Comparison of ENCODE assay signal across 1 cellular context in the genomic region with DNA sequence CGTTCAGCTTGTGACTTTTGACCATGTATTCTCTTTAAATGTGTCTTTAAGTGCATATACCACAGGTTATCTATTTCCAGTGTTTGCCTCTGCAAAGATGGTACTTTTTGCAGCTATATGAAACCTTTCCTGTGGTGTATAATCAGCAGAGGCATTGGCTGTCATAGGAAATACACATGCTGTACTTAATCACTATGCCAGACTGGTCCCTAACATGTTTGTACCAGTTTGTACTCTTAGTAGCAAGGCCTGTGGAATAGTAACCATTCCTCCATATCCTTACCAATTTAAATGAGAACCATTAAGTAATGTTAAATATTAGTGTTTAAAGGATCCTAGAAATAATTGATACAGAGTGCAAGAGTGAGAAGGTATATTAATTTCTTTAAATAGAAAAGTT.
TF ChIP-seq lines count a peak whose summit lies in the region.

No MANE protein-coding gene starts in this region.

TF ChIP-seq in GM12878, 131 proteins besides CTCF, POLR2A, EP300 and RAD21 (continued from another document):
- TF ChIP-seq, protein P1, sequence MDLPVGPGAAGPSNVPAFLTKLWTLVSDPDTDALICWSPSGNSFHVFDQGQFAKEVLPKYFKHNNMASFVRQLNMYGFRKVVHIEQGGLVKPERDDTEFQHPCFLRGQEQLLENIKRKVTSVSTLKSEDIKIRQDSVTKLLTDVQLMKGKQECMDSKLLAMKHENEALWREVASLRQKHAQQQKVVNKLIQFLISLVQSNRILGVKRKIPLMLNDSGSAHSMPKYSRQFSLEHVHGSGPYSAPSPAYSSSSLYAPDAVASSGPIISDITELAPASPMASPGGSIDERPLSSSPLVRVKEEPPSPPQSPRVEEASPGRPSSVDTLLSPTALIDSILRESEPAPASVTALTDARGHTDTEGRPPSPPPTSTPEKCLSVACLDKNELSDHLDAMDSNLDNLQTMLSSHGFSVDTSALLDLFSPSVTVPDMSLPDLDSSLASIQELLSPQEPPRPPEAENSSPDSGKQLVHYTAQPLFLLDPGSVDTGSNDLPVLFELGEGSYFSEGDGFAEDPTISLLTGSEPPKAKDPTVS (IDR thresholded peaks at IDR 0.05; ENCODE audit: low read depth, low read length): no peak
- TF ChIP-seq, protein P2, sequence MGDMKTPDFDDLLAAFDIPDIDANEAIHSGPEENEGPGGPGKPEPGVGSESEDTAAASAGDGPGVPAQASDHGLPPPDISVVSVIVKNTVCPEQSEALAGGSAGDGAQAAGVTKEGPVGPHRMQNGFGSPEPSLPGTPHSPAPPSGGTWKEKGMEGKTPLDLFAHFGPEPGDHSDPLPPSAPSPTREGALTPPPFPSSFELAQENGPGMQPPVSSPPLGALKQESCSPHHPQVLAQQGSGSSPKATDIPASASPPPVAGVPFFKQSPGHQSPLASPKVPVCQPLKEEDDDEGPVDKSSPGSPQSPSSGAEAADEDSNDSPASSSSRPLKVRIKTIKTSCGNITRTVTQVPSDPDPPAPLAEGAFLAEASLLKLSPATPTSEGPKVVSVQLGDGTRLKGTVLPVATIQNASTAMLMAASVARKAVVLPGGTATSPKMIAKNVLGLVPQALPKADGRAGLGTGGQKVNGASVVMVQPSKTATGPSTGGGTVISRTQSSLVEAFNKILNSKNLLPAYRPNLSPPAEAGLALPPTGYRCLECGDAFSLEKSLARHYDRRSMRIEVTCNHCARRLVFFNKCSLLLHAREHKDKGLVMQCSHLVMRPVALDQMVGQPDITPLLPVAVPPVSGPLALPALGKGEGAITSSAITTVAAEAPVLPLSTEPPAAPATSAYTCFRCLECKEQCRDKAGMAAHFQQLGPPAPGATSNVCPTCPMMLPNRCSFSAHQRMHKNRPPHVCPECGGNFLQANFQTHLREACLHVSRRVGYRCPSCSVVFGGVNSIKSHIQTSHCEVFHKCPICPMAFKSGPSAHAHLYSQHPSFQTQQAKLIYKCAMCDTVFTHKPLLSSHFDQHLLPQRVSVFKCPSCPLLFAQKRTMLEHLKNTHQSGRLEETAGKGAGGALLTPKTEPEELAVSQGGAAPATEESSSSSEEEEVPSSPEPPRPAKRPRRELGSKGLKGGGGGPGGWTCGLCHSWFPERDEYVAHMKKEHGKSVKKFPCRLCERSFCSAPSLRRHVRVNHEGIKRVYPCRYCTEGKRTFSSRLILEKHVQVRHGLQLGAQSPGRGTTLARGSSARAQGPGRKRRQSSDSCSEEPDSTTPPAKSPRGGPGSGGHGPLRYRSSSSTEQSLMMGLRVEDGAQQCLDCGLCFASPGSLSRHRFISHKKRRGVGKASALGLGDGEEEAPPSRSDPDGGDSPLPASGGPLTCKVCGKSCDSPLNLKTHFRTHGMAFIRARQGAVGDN (IDR thresholded peaks at IDR 0.05): no peak
- TF ChIP-seq SREBF1 (IDR thresholded peaks at IDR 0.05; ENCODE audit: low read length): no peak
- no peak for TF ChIP-seq IKZF2 (IDR thresholded peaks at IDR 0.05)
TF ChIP-seq in GM12878: peak in this region for 0.
